Comparison of ENCODE assay signal across 1 cellular context in the genomic region with DNA sequence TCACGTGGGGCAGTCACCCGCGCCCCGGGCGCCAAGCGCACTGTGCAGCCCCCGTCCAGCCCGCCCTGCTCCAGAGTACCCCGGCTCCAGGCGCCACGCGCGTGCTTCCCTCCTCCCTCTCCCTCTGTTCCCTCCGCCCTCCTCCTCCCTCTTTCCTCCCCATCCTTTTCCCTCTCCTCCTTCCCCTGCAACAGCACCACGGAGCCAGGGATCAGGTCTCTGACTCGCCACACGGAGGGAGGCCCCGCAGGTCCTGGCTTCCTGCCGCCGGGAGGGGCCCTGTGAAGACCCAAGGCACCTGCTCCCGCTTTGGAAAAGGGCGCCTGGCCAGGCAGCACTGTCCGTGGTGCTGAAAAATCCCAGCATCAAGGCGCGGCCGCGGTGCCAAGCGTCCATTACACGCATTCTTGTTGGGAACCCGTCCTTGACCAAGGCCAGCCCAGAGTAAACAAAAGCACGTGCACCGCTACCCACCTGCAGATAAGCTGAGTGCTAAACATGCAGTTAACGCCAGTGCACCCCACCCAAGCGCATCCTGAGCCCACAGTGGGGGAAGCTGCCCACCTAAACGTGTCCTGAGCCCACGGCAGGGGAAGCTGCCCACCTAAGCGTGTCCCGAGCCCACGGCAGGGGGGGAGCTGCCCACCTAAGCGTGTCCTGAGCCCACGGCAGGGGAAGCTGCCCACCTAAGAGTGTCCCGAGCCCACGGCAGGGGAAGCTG.
TF ChIP-seq lines count a peak whose summit lies in the region.

No MANE protein-coding gene starts in this region.

TF ChIP-seq in HepG2, 621 proteins besides CTCF, POLR2A, EP300 and RAD21 (continued from another document and continues in another):
- TF ChIP-seq, protein P1, sequence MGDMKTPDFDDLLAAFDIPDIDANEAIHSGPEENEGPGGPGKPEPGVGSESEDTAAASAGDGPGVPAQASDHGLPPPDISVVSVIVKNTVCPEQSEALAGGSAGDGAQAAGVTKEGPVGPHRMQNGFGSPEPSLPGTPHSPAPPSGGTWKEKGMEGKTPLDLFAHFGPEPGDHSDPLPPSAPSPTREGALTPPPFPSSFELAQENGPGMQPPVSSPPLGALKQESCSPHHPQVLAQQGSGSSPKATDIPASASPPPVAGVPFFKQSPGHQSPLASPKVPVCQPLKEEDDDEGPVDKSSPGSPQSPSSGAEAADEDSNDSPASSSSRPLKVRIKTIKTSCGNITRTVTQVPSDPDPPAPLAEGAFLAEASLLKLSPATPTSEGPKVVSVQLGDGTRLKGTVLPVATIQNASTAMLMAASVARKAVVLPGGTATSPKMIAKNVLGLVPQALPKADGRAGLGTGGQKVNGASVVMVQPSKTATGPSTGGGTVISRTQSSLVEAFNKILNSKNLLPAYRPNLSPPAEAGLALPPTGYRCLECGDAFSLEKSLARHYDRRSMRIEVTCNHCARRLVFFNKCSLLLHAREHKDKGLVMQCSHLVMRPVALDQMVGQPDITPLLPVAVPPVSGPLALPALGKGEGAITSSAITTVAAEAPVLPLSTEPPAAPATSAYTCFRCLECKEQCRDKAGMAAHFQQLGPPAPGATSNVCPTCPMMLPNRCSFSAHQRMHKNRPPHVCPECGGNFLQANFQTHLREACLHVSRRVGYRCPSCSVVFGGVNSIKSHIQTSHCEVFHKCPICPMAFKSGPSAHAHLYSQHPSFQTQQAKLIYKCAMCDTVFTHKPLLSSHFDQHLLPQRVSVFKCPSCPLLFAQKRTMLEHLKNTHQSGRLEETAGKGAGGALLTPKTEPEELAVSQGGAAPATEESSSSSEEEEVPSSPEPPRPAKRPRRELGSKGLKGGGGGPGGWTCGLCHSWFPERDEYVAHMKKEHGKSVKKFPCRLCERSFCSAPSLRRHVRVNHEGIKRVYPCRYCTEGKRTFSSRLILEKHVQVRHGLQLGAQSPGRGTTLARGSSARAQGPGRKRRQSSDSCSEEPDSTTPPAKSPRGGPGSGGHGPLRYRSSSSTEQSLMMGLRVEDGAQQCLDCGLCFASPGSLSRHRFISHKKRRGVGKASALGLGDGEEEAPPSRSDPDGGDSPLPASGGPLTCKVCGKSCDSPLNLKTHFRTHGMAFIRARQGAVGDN (CRISPR knock-in tag; IDR thresholded peaks at IDR 0.05), result peak; percentile 55; the same call in 1 of the 2 replicates
- peak; percentile 91 for TF ChIP-seq BORCS8-MEF2B (CRISPR knock-in tag; IDR thresholded peaks at IDR 0.05)
- TF ChIP-seq ZNF234 (CRISPR knock-in tag; conservative IDR thresholded peaks at IDR 0.05), result no peak
- peak; percentile 49; the same call in 1 of the 2 replicates for TF ChIP-seq ZFY (CRISPR knock-in tag; IDR thresholded peaks at IDR 0.05)
- TF ChIP-seq, protein P2, sequence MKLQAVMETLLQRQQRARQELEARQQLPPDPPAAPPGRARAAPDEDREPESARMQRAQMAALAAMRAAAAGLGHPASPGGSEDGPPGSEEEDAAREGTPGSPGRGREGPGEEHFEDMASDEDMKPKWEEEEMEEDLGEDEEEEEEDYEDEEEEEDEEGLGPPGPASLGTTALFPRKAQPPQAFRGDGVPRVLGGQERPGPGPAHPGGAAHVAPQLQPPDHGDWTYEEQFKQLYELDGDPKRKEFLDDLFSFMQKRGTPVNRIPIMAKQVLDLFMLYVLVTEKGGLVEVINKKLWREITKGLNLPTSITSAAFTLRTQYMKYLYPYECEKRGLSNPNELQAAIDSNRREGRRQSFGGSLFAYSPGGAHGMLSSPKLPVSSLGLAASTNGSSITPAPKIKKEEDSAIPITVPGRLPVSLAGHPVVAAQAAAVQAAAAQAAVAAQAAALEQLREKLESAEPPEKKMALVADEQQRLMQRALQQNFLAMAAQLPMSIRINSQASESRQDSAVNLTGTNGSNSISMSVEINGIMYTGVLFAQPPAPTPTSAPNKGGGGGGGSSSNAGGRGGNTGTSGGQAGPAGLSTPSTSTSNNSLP (IDR thresholded peaks at IDR 0.05; ENCODE audit: low read depth, low read length), result no peak
- TF ChIP-seq, protein P3, sequence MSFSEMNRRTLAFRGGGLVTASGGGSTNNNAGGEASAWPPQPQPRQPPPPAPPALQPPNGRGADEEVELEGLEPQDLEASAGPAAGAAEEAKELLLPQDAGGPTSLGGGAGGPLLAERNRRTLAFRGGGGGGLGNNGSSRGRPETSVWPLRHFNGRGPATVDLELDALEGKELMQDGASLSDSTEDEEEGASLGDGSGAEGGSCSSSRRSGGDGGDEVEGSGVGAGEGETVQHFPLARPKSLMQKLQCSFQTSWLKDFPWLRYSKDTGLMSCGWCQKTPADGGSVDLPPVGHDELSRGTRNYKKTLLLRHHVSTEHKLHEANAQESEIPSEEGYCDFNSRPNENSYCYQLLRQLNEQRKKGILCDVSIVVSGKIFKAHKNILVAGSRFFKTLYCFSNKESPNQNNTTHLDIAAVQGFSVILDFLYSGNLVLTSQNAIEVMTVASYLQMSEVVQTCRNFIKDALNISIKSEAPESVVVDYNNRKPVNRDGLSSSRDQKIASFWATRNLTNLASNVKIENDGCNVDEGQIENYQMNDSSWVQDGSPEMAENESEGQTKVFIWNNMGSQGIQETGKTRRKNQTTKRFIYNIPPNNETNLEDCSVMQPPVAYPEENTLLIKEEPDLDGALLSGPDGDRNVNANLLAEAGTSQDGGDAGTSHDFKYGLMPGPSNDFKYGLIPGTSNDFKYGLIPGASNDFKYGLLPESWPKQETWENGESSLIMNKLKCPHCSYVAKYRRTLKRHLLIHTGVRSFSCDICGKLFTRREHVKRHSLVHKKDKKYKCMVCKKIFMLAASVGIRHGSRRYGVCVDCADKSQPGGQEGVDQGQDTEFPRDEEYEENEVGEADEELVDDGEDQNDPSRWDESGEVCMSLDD (CRISPR knock-in tag; IDR thresholded peaks at IDR 0.05; ENCODE audit: borderline replicate concordance), result peak; percentile 72; the same call in 1 of the 2 replicates
- TF ChIP-seq AKAP8 (CRISPR knock-in tag; IDR thresholded peaks at IDR 0.05), result no peak
- TF ChIP-seq AGO2 (optimal IDR thresholded peaks at IDR 0.05; ENCODE audit: low read depth, low read length), result no peak
- TF ChIP-seq, protein P4, sequence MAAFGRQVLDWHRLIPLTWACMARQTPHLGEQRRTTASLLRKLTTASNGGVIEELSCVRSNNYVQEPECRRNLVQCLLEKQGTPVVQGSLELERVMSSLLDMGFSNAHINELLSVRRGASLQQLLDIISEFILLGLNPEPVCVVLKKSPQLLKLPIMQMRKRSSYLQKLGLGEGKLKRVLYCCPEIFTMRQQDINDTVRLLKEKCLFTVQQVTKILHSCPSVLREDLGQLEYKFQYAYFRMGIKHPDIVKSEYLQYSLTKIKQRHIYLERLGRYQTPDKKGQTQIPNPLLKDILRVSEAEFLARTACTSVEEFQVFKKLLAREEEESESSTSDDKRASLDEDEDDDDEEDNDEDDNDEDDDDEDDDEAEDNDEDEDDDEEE (CRISPR knock-in tag; IDR thresholded peaks at IDR 0.05), result 0 out of 2 replicates have a peak, but pooled peaks have one; percentile 53
- TF ChIP-seq, protein P5, sequence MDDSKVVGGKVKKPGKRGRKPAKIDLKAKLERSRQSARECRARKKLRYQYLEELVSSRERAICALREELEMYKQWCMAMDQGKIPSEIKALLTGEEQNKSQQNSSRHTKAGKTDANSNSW (CRISPR knock-in tag; IDR thresholded peaks at IDR 0.05; ENCODE audit: borderline replicate concordance), result no peak
- TF ChIP-seq ONECUT2 (CRISPR knock-in tag; IDR thresholded peaks at IDR 0.05), result 0 out of 2 replicates have a peak, but pooled peaks have one; percentile 43
- TF ChIP-seq FIP1L1 (IDR thresholded peaks at IDR 0.05; ENCODE audit: borderline replicate concordance, insufficient read depth, low read depth, low read length), result no peak
- no peak for TF ChIP-seq ZNF629 (CRISPR knock-in tag; conservative IDR thresholded peaks at IDR 0.05)
- no peak for TF ChIP-seq PRPF4 (IDR thresholded peaks at IDR 0.05; ENCODE audit: low read depth, low read length, poor library complexity, severe bottlenecking)
- no peak for TF ChIP-seq SCMH1 (CRISPR knock-in tag; IDR thresholded peaks at IDR 0.05; ENCODE audit: borderline replicate concordance)
- TF ChIP-seq EHMT2 (IDR thresholded peaks at IDR 0.05; ENCODE audit: borderline replicate concordance, low read depth, low read length), result peak; percentile 97
- TF ChIP-seq, protein P6, sequence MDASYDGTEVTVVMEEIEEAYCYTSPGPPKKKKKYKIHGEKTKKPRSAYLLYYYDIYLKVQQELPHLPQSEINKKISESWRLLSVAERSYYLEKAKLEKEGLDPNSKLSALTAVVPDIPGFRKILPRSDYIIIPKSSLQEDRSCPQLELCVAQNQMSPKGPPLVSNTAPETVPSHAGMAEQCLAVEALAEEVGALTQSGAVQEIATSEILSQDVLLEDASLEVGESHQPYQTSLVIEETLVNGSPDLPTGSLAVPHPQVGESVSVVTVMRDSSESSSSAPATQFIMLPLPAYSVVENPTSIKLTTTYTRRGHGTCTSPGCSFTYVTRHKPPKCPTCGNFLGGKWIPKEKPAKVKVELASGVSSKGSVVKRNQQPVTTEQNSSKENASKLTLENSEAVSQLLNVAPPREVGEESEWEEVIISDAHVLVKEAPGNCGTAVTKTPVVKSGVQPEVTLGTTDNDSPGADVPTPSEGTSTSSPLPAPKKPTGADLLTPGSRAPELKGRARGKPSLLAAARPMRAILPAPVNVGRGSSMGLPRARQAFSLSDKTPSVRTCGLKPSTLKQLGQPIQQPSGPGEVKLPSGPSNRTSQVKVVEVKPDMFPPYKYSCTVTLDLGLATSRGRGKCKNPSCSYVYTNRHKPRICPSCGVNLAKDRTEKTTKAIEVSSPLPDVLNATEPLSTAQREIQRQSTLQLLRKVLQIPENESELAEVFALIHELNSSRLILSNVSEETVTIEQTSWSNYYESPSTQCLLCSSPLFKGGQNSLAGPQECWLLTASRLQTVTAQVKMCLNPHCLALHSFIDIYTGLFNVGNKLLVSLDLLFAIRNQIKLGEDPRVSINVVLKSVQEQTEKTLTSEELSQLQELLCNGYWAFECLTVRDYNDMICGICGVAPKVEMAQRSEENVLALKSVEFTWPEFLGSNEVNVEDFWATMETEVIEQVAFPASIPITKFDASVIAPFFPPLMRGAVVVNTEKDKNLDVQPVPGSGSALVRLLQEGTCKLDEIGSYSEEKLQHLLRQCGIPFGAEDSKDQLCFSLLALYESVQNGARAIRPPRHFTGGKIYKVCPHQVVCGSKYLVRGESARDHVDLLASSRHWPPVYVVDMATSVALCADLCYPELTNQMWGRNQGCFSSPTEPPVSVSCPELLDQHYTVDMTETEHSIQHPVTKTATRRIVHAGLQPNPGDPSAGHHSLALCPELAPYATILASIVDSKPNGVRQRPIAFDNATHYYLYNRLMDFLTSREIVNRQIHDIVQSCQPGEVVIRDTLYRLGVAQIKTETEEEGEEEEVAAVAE (CRISPR knock-in tag; IDR thresholded peaks at IDR 0.05; ENCODE audit: borderline replicate concordance), result peak; percentile 65; the same call in 1 of the 2 replicates
- peak; percentile 94 for TF ChIP-seq KLF11 (CRISPR knock-in tag; IDR thresholded peaks at IDR 0.05)
- TF ChIP-seq ZBTB42 (CRISPR knock-in tag; IDR thresholded peaks at IDR 0.05), result no peak
- TF ChIP-seq SRSF9 (IDR thresholded peaks at IDR 0.05; ENCODE audit: borderline replicate concordance, insufficient read depth, low read depth, low read length, poor library complexity, severe bottlenecking), result no peak
- TF ChIP-seq ZKSCAN5 (CRISPR knock-in tag; IDR thresholded peaks at IDR 0.05), result no peak
- no peak for TF ChIP-seq MAFG (CRISPR knock-in tag; IDR thresholded peaks at IDR 0.05)
- TF ChIP-seq, protein P7, sequence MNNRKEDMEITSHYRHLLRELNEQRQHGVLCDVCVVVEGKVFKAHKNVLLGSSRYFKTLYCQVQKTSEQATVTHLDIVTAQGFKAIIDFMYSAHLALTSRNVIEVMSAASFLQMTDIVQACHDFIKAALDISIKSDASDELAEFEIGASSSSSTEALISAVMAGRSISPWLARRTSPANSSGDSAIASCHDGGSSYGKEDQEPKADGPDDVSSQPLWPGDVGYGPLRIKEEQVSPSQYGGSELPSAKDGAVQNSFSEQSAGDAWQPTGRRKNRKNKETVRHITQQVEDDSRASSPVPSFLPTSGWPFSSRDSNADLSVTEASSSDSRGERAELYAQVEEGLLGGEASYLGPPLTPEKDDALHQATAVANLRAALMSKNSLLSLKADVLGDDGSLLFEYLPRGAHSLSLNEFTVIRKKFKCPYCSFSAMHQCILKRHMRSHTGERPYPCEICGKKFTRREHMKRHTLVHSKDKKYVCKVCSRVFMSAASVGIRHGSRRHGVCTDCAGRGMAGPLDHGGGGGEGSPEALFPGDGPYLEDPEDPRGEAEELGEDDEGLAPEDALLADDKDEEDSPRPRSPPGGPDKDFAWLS (CRISPR knock-in tag; IDR thresholded peaks at IDR 0.05; ENCODE audit: borderline replicate concordance), result no peak
- no peak for TF ChIP-seq CCAR2 (optimal IDR thresholded peaks at IDR 0.05; ENCODE audit: low read depth, low read length)
- TF ChIP-seq ZNF850 (CRISPR knock-in tag; conservative IDR thresholded peaks at IDR 0.05), result no peak
- TF ChIP-seq CBX5 (CRISPR knock-in tag; IDR thresholded peaks at IDR 0.05; ENCODE audit: borderline replicate concordance), result no peak
- no peak for TF ChIP-seq ZNF672 (CRISPR knock-in tag; IDR thresholded peaks at IDR 0.05)
- no peak for TF ChIP-seq NFYB (CRISPR knock-in tag; IDR thresholded peaks at IDR 0.05)
- TF ChIP-seq HOXA5 (CRISPR knock-in tag; IDR thresholded peaks at IDR 0.05), result peak; percentile 96
- TF ChIP-seq, protein P8, sequence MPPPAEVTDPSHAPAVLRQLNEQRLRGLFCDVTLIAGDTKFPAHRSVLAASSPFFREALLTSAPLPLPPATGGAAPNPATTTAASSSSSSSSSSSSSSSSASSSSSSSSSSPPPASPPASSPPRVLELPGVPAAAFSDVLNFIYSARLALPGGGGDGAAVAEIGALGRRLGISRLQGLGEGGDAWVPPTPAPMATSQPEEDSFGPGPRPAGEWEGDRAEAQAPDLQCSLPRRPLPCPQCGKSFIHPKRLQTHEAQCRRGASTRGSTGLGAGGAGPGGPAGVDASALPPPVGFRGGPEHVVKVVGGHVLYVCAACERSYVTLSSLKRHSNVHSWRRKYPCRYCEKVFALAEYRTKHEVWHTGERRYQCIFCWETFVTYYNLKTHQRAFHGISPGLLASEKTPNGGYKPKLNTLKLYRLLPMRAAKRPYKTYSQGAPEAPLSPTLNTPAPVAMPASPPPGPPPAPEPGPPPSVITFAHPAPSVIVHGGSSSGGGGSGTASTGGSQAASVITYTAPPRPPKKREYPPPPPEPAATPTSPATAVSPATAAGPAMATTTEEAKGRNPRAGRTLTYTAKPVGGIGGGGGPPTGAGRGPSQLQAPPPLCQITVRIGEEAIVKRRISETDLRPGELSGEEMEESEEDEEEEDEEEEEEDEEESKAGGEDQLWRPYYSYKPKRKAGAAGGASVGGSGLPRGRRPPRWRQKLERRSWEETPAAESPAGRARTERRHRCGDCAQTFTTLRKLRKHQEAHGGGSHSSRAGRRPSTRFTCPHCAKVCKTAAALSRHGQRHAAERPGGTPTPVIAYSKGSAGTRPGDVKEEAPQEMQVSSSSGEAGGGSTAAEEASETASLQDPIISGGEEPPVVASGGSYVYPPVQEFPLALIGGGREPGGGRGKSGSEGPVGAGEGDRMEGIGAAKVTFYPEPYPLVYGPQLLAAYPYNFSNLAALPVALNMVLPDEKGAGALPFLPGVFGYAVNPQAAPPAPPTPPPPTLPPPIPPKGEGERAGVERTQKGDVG (CRISPR knock-in tag; IDR thresholded peaks at IDR 0.05; ENCODE audit: borderline replicate concordance), result no peak
- TF ChIP-seq ZNF562 (CRISPR knock-in tag; IDR thresholded peaks at IDR 0.05; ENCODE audit: borderline replicate concordance), result no peak
- TF ChIP-seq ZNF792 (CRISPR knock-in tag; IDR thresholded peaks at IDR 0.05), result peak; percentile 75; the same call in 1 of the 2 replicates
